8 cellular contexts compared by ENCODE assay signal in genomic region chr17:44557653-44558285, GRCh38. TPM values are rescaled to one million over a fixed set of nuclear protein-coding genes. Genes with fewer than 3 reads are reported as not detected.
DNase-seq lines count a peak whose midpoint lies in the region; ATAC-seq, FAIRE-seq and TF ChIP-seq lines count a peak whose summit lies in the region.

No MANE protein-coding gene starts in this region.

- H3K9me3 Mint-ChIP-seq in Caco-2 (ENCODE audit: unreplicated experiment) (no peaks in the 10 kb centered on the region), naive B cell (peaks cover 0 to 4% (median 3%) of the 10 kb centered on the region in 7 donors)
- H3K9me3 Mint-ChIP-seq in activated CD4-positive, alpha-beta T cell treated with anti-CD3 and anti-CD28 coated beads, Interleukin-2, amount 10 ng/mL, durations not matched to agents 7 days and 5 days = no peaks in the 10 kb centered on the region

- peak; percentile 98 for FAIRE-seq in HTR-8/SVneo (lab: Jason Lieb, UNC)

- no peaks in the 10 kb centered on the region for H3K27me3 ChIP-seq in Caco-2 (replicated peaks; ENCODE audit: control insufficient read depth, insufficient read depth, low read length)

- CTCF ChIA-PET in Caco-2 (lab: Charles Lee) = interaction anchor here (1.2 to 1.8 kb wide), 4 partner anchors 14 to 34 kb away, joined by 5 to 18 read pairs (median 8); no protein-coding TSS in a partner anchor
- CTCF ChIA-PET in activated CD4-positive, alpha-beta T cell treated with anti-CD3 and anti-CD28 coated beads, Interleukin-2, amount 10 ng/mL, durations not matched to agents 7 days and 5 days (lab: Charles Lee) = interaction anchor here (1.2 kb wide), 1 partner anchor 10 kb away, joined by 3 read pairs; no protein-coding TSS in a partner anchor

- no peaks in the 10 kb centered on the region; the same call in 1 of the 2 replicates for H3K9me3 ChIP-seq in Caco-2

- peak in 1 of 2 experiments; percentile 21 for DNase-seq in Caco-2
- DNase-seq in HTR-8/SVneo (ENCODE audit: insufficient read length, low spot score) = no peak
- DNase-seq in activated CD4-positive, alpha-beta T cell treated with anti-CD3 and anti-CD28 coated beads, Interleukin-2, amount 10 ng/mL, durations not matched to agents 7 days and 5 days = peak; percentile 29
- DNase-seq in epithelial cell of esophagus (ENCODE audit: low read depth) = peak; percentile 66
- DNase-seq in naive B cell = peak; percentile 16
- no peak for DNase-seq in NCI-H2029 (lab: John Stamatoyannopoulos, UW)
- DNase-seq in NCI-H1105 (lab: John Stamatoyannopoulos, UW) = no peak
- no peak for DNase-seq in COLO829 (ENCODE audit: low spot score)

- H3K4me3 ChIP-seq in Caco-2 (ENCODE audit: low read depth, low read length) (peak overlapping the region; percentile 61), epithelial cell of esophagus (ENCODE audit: low read length) (peak overlapping the region; percentile 42)

- no peaks in the 10 kb centered on the region; the same call in 1 of the 2 replicates for H3K36me3 ChIP-seq in Caco-2 (ENCODE audit: control insufficient read depth, insufficient read depth, low read length)

- H3K4me3 Mint-ChIP-seq in Caco-2 (ENCODE audit: unreplicated experiment) (peak overlapping the region; percentile 93), naive B cell (peak overlapping the region; percentile 81 to 96 (median 92))
- H3K4me3 Mint-ChIP-seq in activated CD4-positive, alpha-beta T cell treated with anti-CD3 and anti-CD28 coated beads, Interleukin-2, amount 10 ng/mL, durations not matched to agents 7 days and 5 days = peak overlapping the region; percentile 73

- peaks cover 27% of the 10 kb centered on the region for H3K36me3 Mint-ChIP-seq in Caco-2 (ENCODE audit: insufficient read depth, unreplicated experiment)
- peaks cover 4% of the 10 kb centered on the region for H3K36me3 Mint-ChIP-seq in activated CD4-positive, alpha-beta T cell treated with anti-CD3 and anti-CD28 coated beads, Interleukin-2, amount 10 ng/mL, durations not matched to agents 7 days and 5 days (ENCODE audit: low read depth)
- peaks cover 0 to 8% of the 10 kb centered on the region in 2 donors for H3K36me3 Mint-ChIP-seq in naive B cell

- peaks cover 49% of the 10 kb centered on the region for H3K4me1 ChIP-seq in Caco-2

- POLR2A ChIA-PET in Caco-2 (lab: Charles Lee) = interaction anchor here (0.7 to 1.9 kb wide), 5 partner anchors 14 to 30 kb away, joined by 3 to 46 read pairs (median 4); no protein-coding TSS in a partner anchor
- POLR2A ChIA-PET in activated CD4-positive, alpha-beta T cell treated with anti-CD3 and anti-CD28 coated beads, Interleukin-2, amount 10 ng/mL, durations not matched to agents 7 days and 5 days (lab: Charles Lee) = interaction anchor here (0.7 kb wide), 1 partner anchor 125 kb away, joined by 7 read pairs; no protein-coding TSS in a partner anchor

- TF ChIP-seq CTCF in Caco-2 (IDR thresholded peaks at IDR 0.05; ENCODE audit: insufficient read depth in 1 of 2, low read depth in 1 of 2, low read length in 1 of 2, severe bottlenecking in 1 of 2, unreplicated experiment in 1 of 2) = no peak
- TF ChIP-seq CTCF in epithelial cell of esophagus (IDR thresholded peaks at IDR 0.05; ENCODE audit: insufficient read depth, low read depth, low read length, missing control alignments) = no peak

- intact Hi-C loops in Caco-2 (cut with micrococcal nuclease; ENCODE audit: unreplicated experiment) = loop anchor here (2.0 kb wide), 1 partner anchor 25 kb away; no protein-coding TSS in a partner anchor

- ATAC-seq in naive B cell (ENCODE audit: low read depth in 2 of 2) = peak; percentile 16 to 26

- no peaks in the 10 kb centered on the region for H3K27me3 Mint-ChIP-seq in Caco-2 (ENCODE audit: insufficient read depth, unreplicated experiment)
- H3K27me3 Mint-ChIP-seq in activated CD4-positive, alpha-beta T cell treated with anti-CD3 and anti-CD28 coated beads, Interleukin-2, amount 10 ng/mL, durations not matched to agents 7 days and 5 days = peaks cover 71% of the 10 kb centered on the region
- peaks cover 45 to 54% (median 46%) of the 10 kb centered on the region in 3 donors for H3K27me3 Mint-ChIP-seq in naive B cell

- no TSS peak for BruUV-seq in Caco-2 (replicated peaks; lab: Mats Ljungman, UMichigan)

- H3K4me1 Mint-ChIP-seq in Caco-2 (ENCODE audit: low read depth, unreplicated experiment) (peaks cover 31% of the 10 kb centered on the region), naive B cell (peaks cover 22 to 34% (median 23%) of the 10 kb centered on the region in 3 donors)
- H3K4me1 Mint-ChIP-seq in activated CD4-positive, alpha-beta T cell treated with anti-CD3 and anti-CD28 coated beads, Interleukin-2, amount 10 ng/mL, durations not matched to agents 7 days and 5 days = peaks cover 26% of the 10 kb centered on the region

- peak overlapping the region; percentile 97 for H3K27ac Mint-ChIP-seq in Caco-2 (ENCODE audit: unreplicated experiment)
- H3K27ac Mint-ChIP-seq in activated CD4-positive, alpha-beta T cell treated with anti-CD3 and anti-CD28 coated beads, Interleukin-2, amount 10 ng/mL, durations not matched to agents 7 days and 5 days = no peak overlapping the region
- peak overlapping the region in 4 of 6 donors; percentile 24 to 89 (median 75) for H3K27ac Mint-ChIP-seq in naive B cell

RNA-seq across cellular contexts. Expression of gene FZD2, which starts 0.5 kb away (rescaled TPM):
- total RNA-seq in Caco-2 (2022) = 36.4 and 39.5 TPM in 2 replicates
- total RNA-seq in activated CD4-positive, alpha-beta T cell treated with anti-CD3 and anti-CD28 coated beads, Interleukin-2, amount 10 ng/mL, durations not matched to agents 7 days and 5 days = under 1 TPM in 1 of 2 experiments, not detected in 1; 0.15 TPM
- under 1 TPM; 0.21 to 0.52 (median 0.41) TPM for polyA plus RNA-seq in naive B cell (ENCODE audit: low read depth in 6 of 6)

RNA-seq across cellular contexts. Expression of gene GPATCH8, which starts 54.6 kb away (rescaled TPM):
- total RNA-seq in Caco-2 (2022) = 53.4 and 55.5 TPM in 2 replicates
- 10 to 100 TPM; 46.0 to 46.1 TPM for total RNA-seq in activated CD4-positive, alpha-beta T cell treated with anti-CD3 and anti-CD28 coated beads, Interleukin-2, amount 10 ng/mL, durations not matched to agents 7 days and 5 days
- 10 to 100 TPM in 5 of 6 donors, 1 to 10 TPM in 1; 9.9 to 79.3 (median 38.6) TPM for polyA plus RNA-seq in naive B cell (ENCODE audit: low read depth in 6 of 6)

Comparison
In these comparisons a context has a peak if more than half of its experiments do, and no peak if none do; other contexts are left out.
1. DNase-seq: peak in activated CD4-positive, alpha-beta T cell treated with anti-CD3 and anti-CD28 coated beads, Interleukin-2, amount 10 ng/mL, durations not matched to agents 7 days and 5 days (single experiment), epithelial cell of esophagus (single experiment) and naive B cell (single experiment); none in HTR-8/SVneo (single experiment), NCI-H2029 (single experiment), NCI-H1105 (single experiment) and COLO829 (single experiment).
2. RNA of gene FZD2, which starts 0.5 kb away (total RNA-seq): 36.4 to 39.5 TPM in Caco-2; 0.15 TPM in activated CD4-positive, alpha-beta T cell treated with anti-CD3 and anti-CD28 coated beads, Interleukin-2, amount 10 ng/mL, durations not matched to agents 7 days and 5 days; every median in the first group is over 10 times any median in the second.
3. Peak in every context shown above with its lines, with median percentiles within 50 percentile points of each other: H3K4me3 Mint-ChIP-seq.